ENCODE assay signal across 17 cellular contexts in genomic region chr6:31636698-31637596, GRCh38. TPM values are rescaled to one million over a fixed set of nuclear protein-coding genes. Genes with fewer than 3 reads are reported as not detected.
DNase-seq lines count a peak whose midpoint lies in the region; ATAC-seq and TF ChIP-seq lines count a peak whose summit lies in the region.
"Had no signal": no experiment of that assay in that cellular context is flagged by ENCODE, and none has a peak within 500 bp of the region (broad histone marks: within the 10 kb centered on the region; RNA-seq: fewer than 3 reads in every experiment).

No MANE protein-coding gene starts in this region.

- no peak overlapping the region for H3K4me2 ChIP-seq in PC-3 (ENCODE audit: low read length)

- WGBS in ectodermal cell, 2 experiments: 90% methylated on average over 27 of the region's 27 CpGs

- peaks cover 3% of the 10 kb centered on the region; the same call in 1 of the 2 replicates for H4K20me1 ChIP-seq in PC-3 (ENCODE audit: low read length)

- POLR2A ChIA-PET in PC-3 (lab: Charles Lee; ENCODE audit: unreplicated experiment): interaction anchor here (0.8 kb wide), 1 partner anchor 15 kb away, joined by 6 read pairs; no protein-coding TSS in a partner anchor

- H3K27me3 Mint-ChIP-seq in activated naive CD4-positive, alpha-beta T cell treated with anti-CD3 and anti-CD28 coated beads, Interleukin-2, amount 10 ng/mL, durations not matched to agents 7 days and 5 days: no peaks in the 10 kb centered on the region
- H3K27me3 Mint-ChIP-seq: type B pancreatic cell had no signal

- no peaks in the 10 kb centered on the region for H3K9me3 Mint-ChIP-seq in activated naive CD4-positive, alpha-beta T cell treated with anti-CD3 and anti-CD28 coated beads, Interleukin-2, amount 50 U/mL, for 72 hours
- no peaks in the 10 kb centered on the region for H3K9me3 Mint-ChIP-seq in activated naive CD4-positive, alpha-beta T cell treated with anti-CD3 and anti-CD28 coated beads, Interleukin-2, amount 10 ng/mL, durations not matched to agents 7 days and 5 days
- H3K9me3 Mint-ChIP-seq in stimulated activated effector memory CD8-positive, alpha-beta T cell treated with anti-CD3 and anti-CD28 coated beads, Interleukin-12 subunit alpha, Interleukin-12 subunit beta, amount 100 ng/mL, for 72 hours: no peaks in the 10 kb centered on the region
- H3K9me3 Mint-ChIP-seq: type B pancreatic cell had no signal

- H3K4me1 ChIP-seq in PC-3 (ENCODE audit: insufficient read depth, low read length): no peaks in the 10 kb centered on the region
- no peaks in the 10 kb centered on the region for H3K4me1 ChIP-seq in ectodermal cell (ENCODE audit: control insufficient read depth, insufficient read depth, low read length)
- H3K4me1 ChIP-seq in vagina: no peaks in the 10 kb centered on the region
- H3K4me1 ChIP-seq: pancreas had no signal

- ATAC-seq in activated naive CD4-positive, alpha-beta T cell treated with anti-CD3 and anti-CD28 coated beads, Interleukin-2, amount 50 U/mL, for 72 hours: peak in 1 of 2 donors; percentile 3
- peak; percentile 10; the same call in 1 of the 2 replicates for ATAC-seq in PC-3
- no peak for ATAC-seq in stimulated activated effector memory CD8-positive, alpha-beta T cell treated with anti-CD3 and anti-CD28 coated beads, Interleukin-12 subunit alpha, Interleukin-12 subunit beta, amount 100 ng/mL, for 72 hours
- ATAC-seq: mucosa of descending colon had no signal

- no peak for TF ChIP-seq CTCF in PC-3 (conservative IDR thresholded peaks at IDR 0.05; ENCODE audit: low read depth, low read length)
- TF ChIP-seq CTCF in vagina (IDR thresholded peaks at IDR 0.05): no peak

- DNase-seq in activated naive CD4-positive, alpha-beta T cell treated with anti-CD3 and anti-CD28 coated beads, Interleukin-2, amount 50 U/mL, for 72 hours (ENCODE audit: low spot score in 2 of 2): no peak
- DNase-seq in activated naive CD4-positive, alpha-beta T cell treated with anti-CD3 and anti-CD28 coated beads, Interleukin-2, amount 10 ng/mL, durations not matched to agents 7 days and 5 days: no peak
- DNase-seq in PC-3 (no peak), DMS 273 (lab: John Stamatoyannopoulos, UW; ENCODE audit: unreplicated experiment) (no peak), vagina (ENCODE audit: extremely low spot score in 2 of 2) (no peak), T-helper 1 cell (no peak)
- DNase-seq in stimulated activated effector memory CD8-positive, alpha-beta T cell treated with anti-CD3 and anti-CD28 coated beads, Interleukin-12 subunit alpha, Interleukin-12 subunit beta, amount 100 ng/mL, for 72 hours (ENCODE audit: low spot score in 2 of 2): no peak
- DNase-seq: dorsolateral prefrontal cortex; hippocampal formation; mucosa of descending colon; NCI-H446 treated with DMSO at 0.1 percent for 48 hours; pancreas; spleen; stimulated activated naive CD4-positive, alpha-beta T cell had no signal

- H3K9me3 ChIP-seq in PC-3 (ENCODE audit: low read length) (no peaks in the 10 kb centered on the region), ectodermal cell (ENCODE audit: control insufficient read depth, low read length) (no peaks in the 10 kb centered on the region), vagina (no peaks in the 10 kb centered on the region)
- H3K9me3 ChIP-seq: mucosa of descending colon, pancreas, spleen had no signal

- H2AFZ ChIP-seq in PC-3 (ENCODE audit: low read length): no peak overlapping the region

- H3K27me3 ChIP-seq in PC-3 (ENCODE audit: low read length): no peaks in the 10 kb centered on the region
- H3K27me3 ChIP-seq in ectodermal cell (ENCODE audit: control insufficient read depth, insufficient read depth, low read length, poor library complexity, severe bottlenecking): no peaks in the 10 kb centered on the region
- no peaks in the 10 kb centered on the region for H3K27me3 ChIP-seq in vagina
- H3K27me3 ChIP-seq: dorsolateral prefrontal cortex, pancreas, spleen had no signal

- H3K79me2 ChIP-seq in PC-3 (ENCODE audit: low read length): no peaks in the 10 kb centered on the region

- CTCF ChIA-PET in activated naive CD4-positive, alpha-beta T cell treated with anti-CD3 and anti-CD28 coated beads, Interleukin-2, amount 10 ng/mL, durations not matched to agents 7 days and 5 days (lab: Charles Lee): no interaction called here
- CTCF ChIA-PET in PC-3 (lab: Charles Lee): no interaction called here

- no TSS peak for BruUV-seq in PC-3 (replicated peaks; lab: Mats Ljungman, UMichigan)

- peak overlapping the region; percentile 13 to 70 for H3K27ac Mint-ChIP-seq in activated naive CD4-positive, alpha-beta T cell treated with anti-CD3 and anti-CD28 coated beads, Interleukin-2, amount 50 U/mL, for 72 hours
- H3K27ac Mint-ChIP-seq in activated naive CD4-positive, alpha-beta T cell treated with anti-CD3 and anti-CD28 coated beads, Interleukin-2, amount 10 ng/mL, durations not matched to agents 7 days and 5 days: no peak overlapping the region
- peak overlapping the region; percentile 38 for H3K27ac Mint-ChIP-seq in stimulated activated effector memory CD8-positive, alpha-beta T cell treated with anti-CD3 and anti-CD28 coated beads, Interleukin-12 subunit alpha, Interleukin-12 subunit beta, amount 100 ng/mL, for 72 hours
- H3K27ac Mint-ChIP-seq: type B pancreatic cell had no signal

- no peak overlapping the region for H3K4me3 Mint-ChIP-seq in activated naive CD4-positive, alpha-beta T cell treated with anti-CD3 and anti-CD28 coated beads, Interleukin-2, amount 10 ng/mL, durations not matched to agents 7 days and 5 days
- H3K4me3 Mint-ChIP-seq in stimulated activated effector memory CD8-positive, alpha-beta T cell treated with anti-CD3 and anti-CD28 coated beads, Interleukin-12 subunit alpha, Interleukin-12 subunit beta, amount 100 ng/mL, for 72 hours: no peak overlapping the region
- H3K4me3 Mint-ChIP-seq: type B pancreatic cell had no signal

- intact Hi-C loops in PC-3 (cut with micrococcal nuclease) (no loop called here), vagina (cut with DNase I) (no loop called here)

- peaks cover 68% of the 10 kb centered on the region for H3K36me3 ChIP-seq in PC-3 (ENCODE audit: low read depth, low read length)
- H3K36me3 ChIP-seq in ectodermal cell (ENCODE audit: control insufficient read depth, insufficient read depth, low read length): peaks cover 72% of the 10 kb centered on the region
- peaks cover 0 to 96% of the 10 kb centered on the region in 2 donors for H3K36me3 ChIP-seq in vagina

- no peak overlapping the region for H3K9ac ChIP-seq in PC-3 (ENCODE audit: low read length)

- no peak for TF ChIP-seq POLR2A in vagina (IDR thresholded peaks at IDR 0.05)

- H3K9me2 ChIP-seq in PC-3 (replicated peaks; ENCODE audit: low read length): no peaks in the 10 kb centered on the region

- H3K4me3 ChIP-seq in PC-3 (ENCODE audit: low read length): no peak overlapping the region
- H3K4me3 ChIP-seq in ectodermal cell (ENCODE audit: insufficient read depth, low read depth, low read length): no peak overlapping the region
- H3K4me3 ChIP-seq in vagina: no peak overlapping the region
- H3K4me3 ChIP-seq: dorsolateral prefrontal cortex, mucosa of descending colon, pancreas, spleen had no signal

- H3K4me1 Mint-ChIP-seq in activated naive CD4-positive, alpha-beta T cell treated with anti-CD3 and anti-CD28 coated beads, Interleukin-2, amount 10 ng/mL, durations not matched to agents 7 days and 5 days: no peaks in the 10 kb centered on the region
- H3K4me1 Mint-ChIP-seq in stimulated activated effector memory CD8-positive, alpha-beta T cell treated with anti-CD3 and anti-CD28 coated beads, Interleukin-12 subunit alpha, Interleukin-12 subunit beta, amount 100 ng/mL, for 72 hours: peaks cover 23% of the 10 kb centered on the region

- peaks cover 10 to 17% of the 10 kb centered on the region in 2 donors for H3K36me3 Mint-ChIP-seq in activated naive CD4-positive, alpha-beta T cell treated with anti-CD3 and anti-CD28 coated beads, Interleukin-2, amount 50 U/mL, for 72 hours
- H3K36me3 Mint-ChIP-seq in activated naive CD4-positive, alpha-beta T cell treated with anti-CD3 and anti-CD28 coated beads, Interleukin-2, amount 10 ng/mL, durations not matched to agents 7 days and 5 days: peaks cover 67% of the 10 kb centered on the region
- peaks cover 100% of the 10 kb centered on the region for H3K36me3 Mint-ChIP-seq in stimulated activated effector memory CD8-positive, alpha-beta T cell treated with anti-CD3 and anti-CD28 coated beads, Interleukin-12 subunit alpha, Interleukin-12 subunit beta, amount 100 ng/mL, for 72 hours

- peaks cover 14% of the 10 kb centered on the region for H3F3A ChIP-seq in PC-3 (ENCODE audit: low read length, unreplicated experiment)

- H3K27ac ChIP-seq in PC-3 (ENCODE audit: low read length): no peak overlapping the region
- peak overlapping the region; percentile 16 for H3K27ac ChIP-seq in ectodermal cell (ENCODE audit: insufficient read depth, low read depth, low read length, poor library complexity, severe bottlenecking)
- no peak overlapping the region for H3K27ac ChIP-seq in vagina
- H3K27ac ChIP-seq: pancreas, spleen had no signal

RNA-seq across cellular contexts. Expression of gene BAG6, which starts 15.5 kb away (rescaled TPM):
- total RNA-seq in activated naive CD4-positive, alpha-beta T cell treated with anti-CD3 and anti-CD28 coated beads, Interleukin-2, amount 50 U/mL, for 72 hours: 100 to 1,000 TPM; 286 to 303 TPM
- total RNA-seq in PC-3 (2014; rRNA removed): 320 and 365 TPM in 2 replicates
- 444 TPM for polyA plus RNA-seq in ectodermal cell (2013, experiment 1 of 4)
- polyA plus RNA-seq in ectodermal cell (2013, experiment 2 of 4): 456 TPM
- polyA plus RNA-seq in ectodermal cell (2013, experiment 3 of 4): 289 TPM
- 326 TPM for polyA plus RNA-seq in ectodermal cell (2013, experiment 4 of 4)
- 139 TPM for total RNA-seq in vagina

RNA-seq across cellular contexts. Expression of gene PRRC2A, which starts 16.4 kb away (rescaled TPM):
- 100 to 1,000 TPM; 253 to 336 TPM for total RNA-seq in activated naive CD4-positive, alpha-beta T cell treated with anti-CD3 and anti-CD28 coated beads, Interleukin-2, amount 50 U/mL, for 72 hours
- total RNA-seq in PC-3 (2014; rRNA removed) (123 and 169 TPM in 2 replicates), vagina (74.6 TPM)
- polyA plus RNA-seq in ectodermal cell (2013, experiment 1 of 4): 293 TPM
- 311 TPM for polyA plus RNA-seq in ectodermal cell (2013, experiment 2 of 4)
- 280 TPM for polyA plus RNA-seq in ectodermal cell (2013, experiment 3 of 4)
- polyA plus RNA-seq in ectodermal cell (2013, experiment 4 of 4): 311 TPM

RNA-seq across cellular contexts. Expression of gene APOM, which starts 18.7 kb away (rescaled TPM):
- total RNA-seq in activated naive CD4-positive, alpha-beta T cell treated with anti-CD3 and anti-CD28 coated beads, Interleukin-2, amount 50 U/mL, for 72 hours: 1 to 10 TPM; 2.6 to 2.7 TPM
- total RNA-seq in PC-3 (2014; rRNA removed) (1.6 and 2.2 TPM in 2 replicates), vagina (not detected)
- polyA plus RNA-seq in ectodermal cell (2013, experiment 1 of 4): 4.8 TPM
- 4.1 TPM for polyA plus RNA-seq in ectodermal cell (2013, experiment 2 of 4)
- 4.4 TPM for polyA plus RNA-seq in ectodermal cell (2013, experiment 3 of 4)
- 4.1 TPM for polyA plus RNA-seq in ectodermal cell (2013, experiment 4 of 4)

RNA-seq across cellular contexts. Expression of gene AIF1, which starts 21.9 kb away (rescaled TPM):
- total RNA-seq in activated naive CD4-positive, alpha-beta T cell treated with anti-CD3 and anti-CD28 coated beads, Interleukin-2, amount 50 U/mL, for 72 hours: 100 to 1,000 TPM in 1 of 2 donors, 10 to 100 TPM in 1; 43.9 to 117 TPM
- total RNA-seq in PC-3 (2014; rRNA removed): not detected in 2 replicates
- not detected for polyA plus RNA-seq in ectodermal cell (2013, experiment 1 of 4)
- 1.9 TPM for polyA plus RNA-seq in ectodermal cell (2013, experiment 2 of 4)
- 1.5 TPM for polyA plus RNA-seq in ectodermal cell (2013, experiment 3 of 4)
- 1.6 TPM for polyA plus RNA-seq in ectodermal cell (2013, experiment 4 of 4)
- total RNA-seq in vagina: 25.0 TPM
- total RNA-seq: LHCN-M2 had no signal

RNA-seq across cellular contexts. Expression of gene C6orf47, which starts 23.6 kb away (rescaled TPM):
- 10 to 100 TPM; 15.0 to 16.4 TPM for total RNA-seq in activated naive CD4-positive, alpha-beta T cell treated with anti-CD3 and anti-CD28 coated beads, Interleukin-2, amount 50 U/mL, for 72 hours
- total RNA-seq in PC-3 (2014; rRNA removed): 26.3 and 33.2 TPM in 2 replicates
- polyA plus RNA-seq in ectodermal cell (2013, experiment 1 of 4): 14.2 TPM
- polyA plus RNA-seq in ectodermal cell (2013, experiment 2 of 4): 14.9 TPM
- 10.1 TPM for polyA plus RNA-seq in ectodermal cell (2013, experiment 3 of 4)
- 10.9 TPM for polyA plus RNA-seq in ectodermal cell (2013, experiment 4 of 4)
- total RNA-seq in vagina: 15.2 TPM
